13 cellular contexts compared by ENCODE assay signal in the genomic region with DNA sequence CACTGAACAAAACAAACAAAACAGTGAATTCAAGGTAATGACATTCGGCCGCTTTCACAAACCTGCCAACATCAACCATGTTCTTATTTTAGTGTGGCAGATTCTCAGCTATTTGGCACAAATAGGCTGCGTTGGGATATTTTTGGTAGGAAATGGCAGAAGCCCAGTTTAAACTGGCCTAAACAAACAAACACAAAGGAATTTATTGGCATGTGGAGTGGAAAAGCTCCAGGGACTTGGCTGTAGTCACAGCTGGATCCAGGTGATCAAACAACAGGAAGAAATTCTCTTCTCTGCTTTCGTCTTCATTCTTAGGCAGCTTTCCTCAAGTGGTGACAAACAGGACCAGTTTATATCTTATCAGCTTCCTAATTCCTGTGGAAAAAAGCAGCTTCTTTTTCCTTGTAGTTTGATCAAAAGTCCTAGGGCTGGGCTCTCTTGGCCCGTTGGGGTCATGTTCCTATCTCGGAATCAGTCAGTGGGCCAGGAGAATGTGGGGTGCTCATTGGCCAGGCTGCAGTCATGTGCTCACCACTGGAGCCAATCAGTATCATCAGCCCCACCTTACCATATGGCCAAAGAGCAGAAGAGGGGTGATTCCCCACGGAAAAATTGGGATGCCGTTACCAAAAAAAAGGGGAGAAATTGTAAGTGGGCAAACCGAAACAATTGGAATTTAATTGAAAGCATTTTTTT. TPM values are rescaled to one million over a fixed set of nuclear protein-coding genes. Genes with fewer than 3 reads are reported as not detected.
DNase-seq lines count a peak whose midpoint lies in the region; ATAC-seq, FAIRE-seq and TF ChIP-seq lines count a peak whose summit lies in the region.
"Had no signal": no experiment of that assay in that cellular context is flagged by ENCODE, and none has a peak within 500 bp of the region (broad histone marks: within the 10 kb centered on the region; RNA-seq: fewer than 3 reads in every experiment).

No MANE protein-coding gene starts in this region.

- no peak overlapping the region for H3K4me3 Mint-ChIP-seq in glutamatergic neuron (ENCODE audit: unreplicated experiment)
- no peak overlapping the region for H3K4me3 Mint-ChIP-seq in activated CD8-positive, alpha-beta memory T cell treated with anti-CD3 and anti-CD28 coated beads, Interleukin-2, amount 10 ng/mL, durations not matched to agents 7 days and 5 days
- H3K4me3 Mint-ChIP-seq: nephron had no signal

- 49% methylated on average over 9 of the region's 9 CpGs for WGBS in prostate gland

- H3K27ac Mint-ChIP-seq in glutamatergic neuron (ENCODE audit: unreplicated experiment): no peak overlapping the region
- no peak overlapping the region for H3K27ac Mint-ChIP-seq in activated CD8-positive, alpha-beta memory T cell treated with anti-CD3 and anti-CD28 coated beads, Interleukin-2, amount 10 ng/mL, durations not matched to agents 7 days and 5 days
- H3K27ac Mint-ChIP-seq: nephron had no signal

- H3K27me3 Mint-ChIP-seq in glutamatergic neuron (ENCODE audit: unreplicated experiment): peaks cover 5% of the 10 kb centered on the region
- H3K27me3 Mint-ChIP-seq in activated CD8-positive, alpha-beta memory T cell treated with anti-CD3 and anti-CD28 coated beads, Interleukin-2, amount 10 ng/mL, durations not matched to agents 7 days and 5 days: no peaks in the 10 kb centered on the region

- peaks cover 12% of the 10 kb centered on the region for H3K4me1 Mint-ChIP-seq in glutamatergic neuron (ENCODE audit: low read depth, unreplicated experiment)
- H3K4me1 Mint-ChIP-seq in activated CD8-positive, alpha-beta memory T cell treated with anti-CD3 and anti-CD28 coated beads, Interleukin-2, amount 10 ng/mL, durations not matched to agents 7 days and 5 days: peaks cover 77% of the 10 kb centered on the region

- H4K20me1 ChIP-seq in Loucy (ENCODE audit: insufficient read depth, low read length, poor library complexity, severe bottlenecking): peaks cover 30% of the 10 kb centered on the region

- H3K36me3 ChIP-seq in Loucy (ENCODE audit: insufficient read depth, low read length) (peaks cover 13% of the 10 kb centered on the region; the same call in 1 of the 2 replicates), prostate gland (no peaks in the 10 kb centered on the region)
- H3K36me3 ChIP-seq: esophagus squamous epithelium, WERI-Rb-1 had no signal

- H3F3A ChIP-seq in Loucy (ENCODE audit: low read depth): peaks cover 11% of the 10 kb centered on the region; the same call in 1 of the 2 replicates

- FAIRE-seq in GM19239 (lab: Jason Lieb, UNC): peak; percentile 78

- H3K9me3 Mint-ChIP-seq in glutamatergic neuron (ENCODE audit: unreplicated experiment): no peaks in the 10 kb centered on the region
- no peaks in the 10 kb centered on the region for H3K9me3 Mint-ChIP-seq in activated CD8-positive, alpha-beta memory T cell treated with anti-CD3 and anti-CD28 coated beads, Interleukin-2, amount 10 ng/mL, durations not matched to agents 7 days and 5 days (ENCODE audit: low read depth)
- H3K9me3 Mint-ChIP-seq: nephron had no signal

- H2AFZ ChIP-seq in Loucy (ENCODE audit: low read length): no peak overlapping the region

- TF ChIP-seq CTCF in Loucy (conservative IDR thresholded peaks at IDR 0.05; ENCODE audit: low read length) (no peak), choroid plexus epithelial cell (conservative IDR thresholded peaks at IDR 0.05; ENCODE audit: low read depth, low read length) (no peak), prostate gland (IDR thresholded peaks at IDR 0.05) (no peak), glutamatergic neuron (IDR thresholded peaks at IDR 0.05; ENCODE audit: partially characterized antibody, unreplicated experiment) (no peak)

- peaks cover 88% of the 10 kb centered on the region for H3K79me2 ChIP-seq in Loucy (ENCODE audit: insufficient read depth, low read length)

- no peaks in the 10 kb centered on the region for H3K9me2 ChIP-seq in Loucy (replicated peaks; ENCODE audit: low read depth, low read length)

- H3K9me3 ChIP-seq in Loucy (ENCODE audit: insufficient read depth, low read depth, low read length) (no peaks in the 10 kb centered on the region), prostate gland (no peaks in the 10 kb centered on the region)
- H3K9me3 ChIP-seq: esophagus squamous epithelium had no signal

- no peaks in the 10 kb centered on the region for H3K36me3 Mint-ChIP-seq in glutamatergic neuron (ENCODE audit: unreplicated experiment)
- H3K36me3 Mint-ChIP-seq in activated CD8-positive, alpha-beta memory T cell treated with anti-CD3 and anti-CD28 coated beads, Interleukin-2, amount 10 ng/mL, durations not matched to agents 7 days and 5 days: peaks cover 60% of the 10 kb centered on the region

- H3K27me3 ChIP-seq in Loucy (ENCODE audit: insufficient read depth, low read length, poor library complexity, severe bottlenecking) (no peaks in the 10 kb centered on the region), prostate gland (replicated peaks; ENCODE audit: insufficient read depth) (no peaks in the 10 kb centered on the region)
- H3K27me3 ChIP-seq: esophagus squamous epithelium had no signal

- H3K27ac ChIP-seq in prostate gland: peak overlapping the region; percentile 41 to 54
- H3K27ac ChIP-seq: esophagus squamous epithelium, WERI-Rb-1 had no signal

- no peak for ATAC-seq in HG03342 (IDR thresholded peaks at IDR 0.05; ENCODE audit: unreplicated experiment)
- ATAC-seq in activated CD8-positive, alpha-beta memory T cell treated with anti-CD3 and anti-CD28 coated beads, Interleukin-2, amount 10 ng/mL, durations not matched to agents 7 days and 5 days: no peak

- peak overlapping the region; percentile 46 for H3K4me3 ChIP-seq in Loucy (ENCODE audit: low read length, poor library complexity, severe bottlenecking)
- H3K4me3 ChIP-seq in choroid plexus epithelial cell (ENCODE audit: low read depth, low read length): no peak overlapping the region
- no peak overlapping the region for H3K4me3 ChIP-seq in prostate gland
- H3K4me3 ChIP-seq: esophagus squamous epithelium had no signal

- H3K4me2 ChIP-seq in Loucy (ENCODE audit: low read depth, low read length, poor library complexity, severe bottlenecking): peak overlapping the region; percentile 58

- intact Hi-C loops in prostate gland (cut with DNase I): no loop called here

- CTCF ChIA-PET in activated CD8-positive, alpha-beta memory T cell treated with anti-CD3 and anti-CD28 coated beads, Interleukin-2, amount 10 ng/mL, durations not matched to agents 7 days and 5 days (lab: Charles Lee): interaction anchor here (0.9 to 2.1 kb wide), 5 partner anchors 9 to 32 kb away, joined by 3 to 11 read pairs (median 4); a partner anchor contains a TSS

- DNase-seq in GM19239 (ENCODE audit: insufficient read length, low spot score): no peak
- DNase-seq in choroid plexus epithelial cell (ENCODE audit: low read depth): peak; percentile 21
- peak; percentile 66 for DNase-seq in prostate gland (ENCODE audit: low spot score)
- DNase-seq in glutamatergic neuron: no peak
- DNase-seq in activated CD8-positive, alpha-beta memory T cell treated with anti-CD3 and anti-CD28 coated beads, Interleukin-2, amount 10 ng/mL, durations not matched to agents 7 days and 5 days: no peak
- no peak for DNase-seq in T1000 (lab: John Stamatoyannopoulos, UW)
- DNase-seq: activated T-cell treated with anti-CD3 and anti-CD28 coated beads, Interleukin-2, amount 50 U/mL, for 48 hours; esophagus squamous epithelium; NCI-H2171; WERI-Rb-1 had no signal

- peak overlapping the region; percentile 39 for H3K9ac ChIP-seq in Loucy (ENCODE audit: low read depth, low read length, poor library complexity, severe bottlenecking)

- no peak for TF ChIP-seq POLR2A in prostate gland (IDR thresholded peaks at IDR 0.05)

- H3K4me1 ChIP-seq in Loucy (ENCODE audit: insufficient read depth, low read length, poor library complexity, severe bottlenecking) (peaks cover 86% of the 10 kb centered on the region), prostate gland (replicated peaks) (peaks cover 3% of the 10 kb centered on the region)

RNA-seq across cellular contexts. Expression of a gene that starts 22.6 kb away (rescaled TPM):
- total RNA-seq in prostate gland (100 to 1,000 TPM in 1 of 2 donors, 10 to 100 TPM in 1; 47.1 to 108 TPM), glutamatergic neuron (ENCODE audit: unreplicated experiment) (9.4 TPM)
- total RNA-seq in activated CD8-positive, alpha-beta memory T cell treated with anti-CD3 and anti-CD28 coated beads, Interleukin-2, amount 10 ng/mL, durations not matched to agents 7 days and 5 days: 100 to 1,000 TPM; 277 to 318 TPM

Comparison
In these comparisons a context has a peak if more than half of its experiments do, and no peak if none do; other contexts are left out.
1. DNase-seq: peak in choroid plexus epithelial cell (single experiment) and prostate gland (single experiment); none in GM19239 (single experiment), glutamatergic neuron (single experiment), activated CD8-positive, alpha-beta memory T cell treated with anti-CD3 and anti-CD28 coated beads, Interleukin-2, amount 10 ng/mL, durations not matched to agents 7 days and 5 days (single experiment) and T1000 (single experiment).